ENCODE assay signal across 18 cellular contexts in the genomic region with DNA sequence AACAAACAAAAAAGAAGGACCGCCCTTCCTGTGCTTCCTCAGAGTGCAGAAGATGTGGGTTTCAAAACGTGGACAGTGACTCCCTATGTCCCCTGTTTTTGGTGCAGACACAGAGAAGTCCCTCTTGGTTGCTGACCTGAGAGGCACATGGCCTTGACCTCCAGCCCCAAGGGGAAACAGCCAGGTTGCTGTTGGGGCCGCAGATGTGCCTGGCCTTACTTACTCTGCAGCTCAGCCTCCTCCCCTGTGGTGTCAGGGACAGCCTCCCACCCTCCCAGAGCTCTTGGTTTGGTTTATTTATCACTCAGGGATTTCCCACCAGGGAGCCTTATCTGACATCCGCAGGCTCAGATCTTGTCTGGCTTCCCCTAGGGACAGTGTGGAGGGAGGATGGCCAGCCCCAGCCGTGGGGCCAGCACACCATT.
DNase-seq lines count a peak whose midpoint lies in the region; ATAC-seq and TF ChIP-seq lines count a peak whose summit lies in the region.
"Had no signal": no experiment of that assay in that cellular context is flagged by ENCODE, and none has a peak within 500 bp of the region (broad histone marks: within the 10 kb centered on the region; RNA-seq: fewer than 3 reads in every experiment).

No MANE protein-coding gene starts in this region.

- H3K9me3 Mint-ChIP-seq in neural crest cell, result no peaks in the 10 kb centered on the region

- H3K4me3 ChIP-seq in coronary artery (no peak overlapping the region), BE2C (ENCODE audit: low read depth, low read length) (no peak overlapping the region)
- H3K4me3 ChIP-seq: SJCRH30 had no signal

- H3K27me3 ChIP-seq in BE2C, result no peaks in the 10 kb centered on the region

- no peaks in the 10 kb centered on the region for H3K9me3 ChIP-seq in BE2C
- H3K9me3 ChIP-seq: Caco-2, SJCRH30 had no signal

- DNase-seq in CMK (ENCODE audit: low read depth), result peak; percentile 90
- peak; percentile 23 for DNase-seq in OCI-M1 (lab: John Stamatoyannopoulos, UW)
- DNase-seq in coronary artery (ENCODE audit: low spot score), result peak; percentile 40
- no peak for DNase-seq in neural crest cell (ENCODE audit: low read depth, low spot score)
- no peak for DNase-seq in BE2C
- no peak for DNase-seq in ACHN
- DNase-seq in AML-193 (lab: John Stamatoyannopoulos, UW), result no peak
- DNase-seq: C1 segment of cervical spinal cord, Caco-2, HCEC 1CT, NCI-H1048, NCI-H1694, NCI-H2107, NCI-H226, NCI-H526, SJCRH30 had no signal

- H3K4me1 Mint-ChIP-seq in neural crest cell, result no peaks in the 10 kb centered on the region

- no peaks in the 10 kb centered on the region for H3K4me1 ChIP-seq in BE2C
- H3K4me1 ChIP-seq: Caco-2, SJCRH30 had no signal

- in situ Hi-C loops in ACHN (cut with HindIII; ENCODE audit: low pct_ligation_motif_present, low pct_unique_long_range_greater_than_20kb, low sequenced_read_pairs), result no loop called here

- no peak for TF ChIP-seq CTCF in coronary artery (IDR thresholded peaks at IDR 0.05)
- TF ChIP-seq CTCF in neural crest cell (conservative IDR thresholded peaks at IDR 0.05), result no peak
- no peak for TF ChIP-seq CTCF in BE2C (IDR thresholded peaks at IDR 0.05; ENCODE audit: low read depth, low read length)

- H3K27me3 Mint-ChIP-seq in neural crest cell (ENCODE audit: low read depth), result no peaks in the 10 kb centered on the region

- H3K27ac Mint-ChIP-seq in neural crest cell (ENCODE audit: unreplicated experiment), result peak overlapping the region; percentile 46

- H3K36me3 ChIP-seq in BE2C, result no peaks in the 10 kb centered on the region
- H3K36me3 ChIP-seq: SJCRH30 had no signal

- H3K36me3 Mint-ChIP-seq in neural crest cell (ENCODE audit: low read depth), result peaks cover 23% of the 10 kb centered on the region

- no peak for ATAC-seq in HG02642 (IDR thresholded peaks at IDR 0.05; ENCODE audit: poor library complexity, unreplicated experiment)

- no peak overlapping the region for H3K4me3 Mint-ChIP-seq in neural crest cell

- no peak overlapping the region for H3K27ac ChIP-seq in coronary artery
- H3K27ac ChIP-seq: RWPE1, SJCRH30 had no signal

Comparison
In these comparisons a context has a peak if more than half of its experiments do, and no peak if none do; other contexts are left out.
1. DNase-seq: peak in CMK (single experiment), OCI-M1 (single experiment) and coronary artery (single experiment); none in neural crest cell (single experiment), BE2C (single experiment), ACHN (single experiment) and AML-193 (0 of 2).